Comparison of ENCODE assay signal across 1 cellular context in the genomic region with DNA sequence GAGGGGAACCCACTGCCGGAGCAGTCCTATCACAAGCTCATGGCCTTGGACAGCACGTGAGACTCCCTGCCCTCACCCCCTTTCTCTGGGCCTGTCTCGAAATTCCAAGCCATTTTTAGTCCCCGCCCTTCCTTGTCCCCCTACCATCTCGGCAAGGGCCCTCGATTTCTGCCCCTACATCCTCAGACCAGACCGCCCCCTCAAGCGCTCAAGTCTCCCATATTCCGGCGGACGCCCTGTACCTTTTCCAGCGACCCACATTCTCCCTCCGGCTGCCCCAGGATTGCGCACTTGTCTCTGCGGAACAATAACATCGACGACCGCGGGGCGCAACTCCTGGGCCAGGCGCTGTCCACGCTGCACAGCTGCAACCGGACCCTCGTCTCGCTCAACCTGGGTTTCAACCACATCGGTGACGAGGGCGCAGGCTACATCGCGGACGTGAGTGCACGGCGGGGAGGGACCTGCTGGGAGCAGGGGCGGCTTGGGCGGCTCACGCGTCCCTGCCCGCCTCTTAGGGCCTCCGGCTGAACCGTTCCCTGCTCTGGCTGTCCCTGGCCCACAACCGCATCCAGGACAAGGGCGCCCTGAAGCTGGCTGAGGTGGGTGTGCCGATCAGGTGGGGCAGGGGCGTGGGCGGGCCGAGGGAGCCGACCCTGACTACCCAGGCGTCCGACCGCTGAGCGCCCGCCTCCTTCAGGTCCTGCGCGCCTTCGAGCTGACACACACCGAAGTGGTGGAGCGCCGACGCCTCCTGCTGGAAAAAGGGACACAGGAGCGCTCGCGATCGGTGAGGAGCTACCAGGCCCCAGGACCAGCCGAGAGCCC.
TF ChIP-seq lines count a peak whose summit lies in the region.

No MANE protein-coding gene starts in this region.

TF ChIP-seq in IMR-90, 13 proteins besides CTCF, POLR2A, EP300 and RAD21:
- TF ChIP-seq CEBPB (IDR thresholded peaks at IDR 0.05; ENCODE audit: low read depth, low read length) (0 out of 2 replicates have a peak, but pooled peaks have one; percentile 1), NFE2L2 (IDR thresholded peaks at IDR 0.05; ENCODE audit: low read depth, low read length) (no peak), CHD1 (IDR thresholded peaks at IDR 0.05; ENCODE audit: low read depth, low read length) (0 out of 2 replicates have a peak, but pooled peaks have one; percentile 36), MXI1 (IDR thresholded peaks at IDR 0.05; ENCODE audit: borderline replicate concordance, low read depth, low read length) (no peak), SMC3 (IDR thresholded peaks at IDR 0.05; ENCODE audit: low read depth, low read length) (peak; percentile 67), RCOR1 (IDR thresholded peaks at IDR 0.05; ENCODE audit: insufficient replicate concordance, low read length) (no peak), BHLHE40 (IDR thresholded peaks at IDR 0.05; ENCODE audit: low read depth, low read length) (no peak), MAFK (IDR thresholded peaks at IDR 0.05; ENCODE audit: low read depth, low read length) (no peak)
- TF ChIP-seq, protein P1, sequence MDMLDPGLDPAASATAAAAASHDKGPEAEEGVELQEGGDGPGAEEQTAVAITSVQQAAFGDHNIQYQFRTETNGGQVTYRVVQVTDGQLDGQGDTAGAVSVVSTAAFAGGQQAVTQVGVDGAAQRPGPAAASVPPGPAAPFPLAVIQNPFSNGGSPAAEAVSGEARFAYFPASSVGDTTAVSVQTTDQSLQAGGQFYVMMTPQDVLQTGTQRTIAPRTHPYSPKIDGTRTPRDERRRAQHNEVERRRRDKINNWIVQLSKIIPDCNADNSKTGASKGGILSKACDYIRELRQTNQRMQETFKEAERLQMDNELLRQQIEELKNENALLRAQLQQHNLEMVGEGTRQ (IDR thresholded peaks at IDR 0.05; ENCODE audit: low read depth, low read length), result no peak
